1 cellular context compared by ENCODE assay signal in the genomic region with DNA sequence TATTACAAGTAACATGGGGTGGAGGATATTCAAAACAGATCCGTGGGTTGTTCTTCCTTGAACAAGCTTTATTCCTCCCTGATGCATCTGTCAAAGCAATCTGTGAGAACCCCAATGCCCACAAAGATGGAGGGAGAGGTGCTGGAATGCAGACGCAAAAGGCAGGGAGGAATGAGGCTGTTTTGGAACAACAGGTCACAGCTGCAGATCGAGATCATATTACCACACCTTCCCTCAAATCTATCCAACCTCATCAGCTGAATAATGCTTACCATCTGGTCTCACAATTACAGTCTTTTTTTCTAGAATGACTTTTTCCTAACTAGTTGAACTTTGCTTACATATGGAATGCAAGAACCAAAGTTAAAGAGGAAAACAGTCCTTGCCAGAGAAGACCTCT.
TF ChIP-seq lines count a peak whose summit lies in the region.

No MANE protein-coding gene starts in this region.

TF ChIP-seq in IMR-90, 13 proteins besides CTCF, POLR2A, EP300 and RAD21:
- TF ChIP-seq, protein P1, sequence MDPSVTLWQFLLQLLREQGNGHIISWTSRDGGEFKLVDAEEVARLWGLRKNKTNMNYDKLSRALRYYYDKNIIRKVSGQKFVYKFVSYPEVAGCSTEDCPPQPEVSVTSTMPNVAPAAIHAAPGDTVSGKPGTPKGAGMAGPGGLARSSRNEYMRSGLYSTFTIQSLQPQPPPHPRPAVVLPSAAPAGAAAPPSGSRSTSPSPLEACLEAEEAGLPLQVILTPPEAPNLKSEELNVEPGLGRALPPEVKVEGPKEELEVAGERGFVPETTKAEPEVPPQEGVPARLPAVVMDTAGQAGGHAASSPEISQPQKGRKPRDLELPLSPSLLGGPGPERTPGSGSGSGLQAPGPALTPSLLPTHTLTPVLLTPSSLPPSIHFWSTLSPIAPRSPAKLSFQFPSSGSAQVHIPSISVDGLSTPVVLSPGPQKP (IDR thresholded peaks at IDR 0.05; ENCODE audit: borderline replicate concordance, low read depth, low read length), result no peak
- TF ChIP-seq FOS (IDR thresholded peaks at IDR 0.05; ENCODE audit: low read depth, low read length) (no peak), CEBPB (IDR thresholded peaks at IDR 0.05; ENCODE audit: low read depth, low read length) (no peak), MAFK (IDR thresholded peaks at IDR 0.05; ENCODE audit: low read depth, low read length) (no peak)
